In genomic region chr12:122869207-122869973, GRCh38 we compare ENCODE assay signal across 22 cellular contexts. TPM values are rescaled to one million over a fixed set of nuclear protein-coding genes. Genes with fewer than 3 reads are reported as not detected.
DNase-seq lines count a peak whose midpoint lies in the region; ATAC-seq and TF ChIP-seq lines count a peak whose summit lies in the region.
"Had no signal": no experiment of that assay in that cellular context is flagged by ENCODE, and none has a peak within 500 bp of the region (broad histone marks: within the 10 kb centered on the region; RNA-seq: fewer than 3 reads in every experiment).

No MANE protein-coding gene starts in this region.

- no TSS peak for BruUV-seq in Panc1 (replicated peaks; lab: Mats Ljungman, UMichigan)

- H3K27ac ChIP-seq in Panc1 (ENCODE audit: low read length), result peak overlapping the region; percentile 81
- peak overlapping the region; percentile 87 for H3K27ac ChIP-seq in epithelial cell of prostate
- H3K27ac ChIP-seq: 22Rv1, HL-60 had no signal

- in situ Hi-C loops in Panc1 (cut with HindIII; ENCODE audit: low pct_unique_long_range_greater_than_20kb, low sequenced_read_pairs), result no loop called here

- no peaks in the 10 kb centered on the region for H3K9me3 ChIP-seq in Panc1 (ENCODE audit: control insufficient read depth, insufficient read depth, low read depth, low read length)
- H3K9me3 ChIP-seq: HAP-1, SK-N-SH, tibial nerve had no signal

- intact Hi-C loops in Panc1 (cut with micrococcal nuclease; ENCODE audit: unreplicated experiment), result no loop called here

- H3K4me1 Mint-ChIP-seq in stimulated activated memory B cell treated with anti-CD40 and anti-IgM and Interleukin-4, amounts not matched to agents 10 μg/mL and 1 μg/mL and 100 μg/mL, for 72 hours, result peaks cover 85% of the 10 kb centered on the region

- peaks cover 49% of the 10 kb centered on the region for H3K36me3 Mint-ChIP-seq in stimulated activated memory B cell treated with anti-CD40 and anti-IgM and Interleukin-4, amounts not matched to agents 10 μg/mL and 1 μg/mL and 100 μg/mL, for 72 hours

- no peaks in the 10 kb centered on the region for H3K9me3 Mint-ChIP-seq in stimulated activated memory B cell treated with anti-CD40 and anti-IgM and Interleukin-4, amounts not matched to agents 10 μg/mL and 1 μg/mL and 100 μg/mL, for 72 hours
- H3K9me3 Mint-ChIP-seq: activated T-helper 2 cell treated with anti-CD3 and anti-CD28 coated beads, Interferon-gamma antibody, Interleukin-2, Interleukin-4, amounts not matched to agents 10 μg/mL and 5 μg/mL and 100 μg/mL, durations not matched to agents 14 hours and 24 hours and 36 hours; stimulated activated naive CD8-positive, alpha-beta T cell treated with anti-CD3 and anti-CD28 coated beads, Interleukin-15, amount 100 ng/mL, for 72 hours had no signal

- peaks cover 16% of the 10 kb centered on the region for H3K36me3 ChIP-seq in Panc1 (ENCODE audit: control insufficient read depth, insufficient read depth, low read length)

- no peak overlapping the region for H3K4me3 ChIP-seq in Panc1 (ENCODE audit: low read depth in 2 of 2, low read length in 2 of 2)
- H3K4me3 ChIP-seq: HAP-1, tibial nerve had no signal

- H3K27me3 Mint-ChIP-seq in stimulated activated memory B cell treated with anti-CD40 and anti-IgM and Interleukin-4, amounts not matched to agents 10 μg/mL and 1 μg/mL and 100 μg/mL, for 72 hours, result no peaks in the 10 kb centered on the region
- H3K27me3 Mint-ChIP-seq: stimulated activated naive CD8-positive, alpha-beta T cell treated with anti-CD3 and anti-CD28 coated beads, Interleukin-15, amount 100 ng/mL, for 72 hours had no signal

- no peak for TF ChIP-seq CTCF in Panc1 (IDR thresholded peaks at IDR 0.05)

- no peaks in the 10 kb centered on the region for H3K27me3 ChIP-seq in Panc1 (ENCODE audit: control insufficient read depth, insufficient read depth, low read length)
- H3K27me3 ChIP-seq: tibial nerve had no signal

- no peak overlapping the region for H3K4me3 Mint-ChIP-seq in stimulated activated memory B cell treated with anti-CD40 and anti-IgM and Interleukin-4, amounts not matched to agents 10 μg/mL and 1 μg/mL and 100 μg/mL, for 72 hours
- H3K4me3 Mint-ChIP-seq: stimulated activated naive CD8-positive, alpha-beta T cell treated with anti-CD3 and anti-CD28 coated beads, Interleukin-15, amount 100 ng/mL, for 72 hours had no signal

- peak; percentile 13 for DNase-seq in activated T-cell treated with anti-CD3 and anti-CD28 coated beads, Interleukin-2, amount 50 U/mL, for 1 hour
- no peak for DNase-seq in activated T-cell treated with anti-CD3 and anti-CD28 coated beads, Interleukin-2, amount 50 U/mL, for 48 hours
- DNase-seq in Panc1 (ENCODE audit: low read depth, low spot score), result no peak
- DNase-seq in epithelial cell of prostate (ENCODE audit: low read depth, low spot score), result no peak
- DNase-seq in NCI-H1417 treated with DMSO at 0.1 percent for 48 hours (lab: John Stamatoyannopoulos, UW), result no peak
- no peak for DNase-seq in activated CD4-positive, alpha-beta T cell treated with anti-CD3 and anti-CD28 coated beads, Interleukin-2, amount 50 U/mL, for 1 hour
- DNase-seq: cerebellar nuclear complex; COR-L47; erythroblast; foreskin fibroblast; NCI-H187 treated with DMSO at 0.1 percent for 48 hours; NCI-H526; RPMI8226; SK-N-SH; stimulated activated naive CD8-positive, alpha-beta T cell treated with anti-CD3 and anti-CD28 coated beads, Interleukin-15, amount 100 ng/mL, for 72 hours had no signal

- POLR2A ChIA-PET in Panc1 (lab: Charles Lee), result no interaction called here

- CTCF ChIA-PET in Panc1 (lab: Charles Lee), result no interaction called here

- ATAC-seq in Panc1 (no peak), GM18873 (IDR thresholded peaks at IDR 0.05; ENCODE audit: low FRiP score, unreplicated experiment) (no peak)
- no peak for ATAC-seq in stimulated activated memory B cell treated with anti-CD40 and anti-IgM and Interleukin-4, amounts not matched to agents 10 μg/mL and 1 μg/mL and 100 μg/mL, for 72 hours
- ATAC-seq: stimulated activated naive CD8-positive, alpha-beta T cell treated with anti-CD3 and anti-CD28 coated beads, Interleukin-15, amount 100 ng/mL, for 72 hours had no signal

- peak overlapping the region; percentile 73 for H3K27ac Mint-ChIP-seq in stimulated activated memory B cell treated with anti-CD40 and anti-IgM and Interleukin-4, amounts not matched to agents 10 μg/mL and 1 μg/mL and 100 μg/mL, for 72 hours
- H3K27ac Mint-ChIP-seq: activated T-helper 2 cell treated with anti-CD3 and anti-CD28 coated beads, Interferon-gamma antibody, Interleukin-2, Interleukin-4, amounts not matched to agents 10 μg/mL and 5 μg/mL and 100 μg/mL, durations not matched to agents 14 hours and 24 hours and 36 hours had no signal

- peaks cover 93% of the 10 kb centered on the region for H3K4me1 ChIP-seq in Panc1 (ENCODE audit: control insufficient read depth, insufficient read depth, low read length)

RNA-seq across cellular contexts. Expression of gene VPS37B, which starts 26.5 kb away (rescaled TPM):
- total RNA-seq in Panc1 (2021; ENCODE audit: unreplicated experiment), result 76.7 TPM
- 70.8 TPM for polyA plus RNA-seq in Panc1 (2012; ENCODE audit: insufficient read length)

RNA-seq across cellular contexts. Expression of gene HIP1R, which starts 34.1 kb away (rescaled TPM):
- total RNA-seq in Panc1 (2021; ENCODE audit: unreplicated experiment), result 36.7 TPM
- polyA plus RNA-seq in Panc1 (2012; ENCODE audit: insufficient read length), result 32.8 TPM
